Comparison of ENCODE assay signal across 14 cellular contexts in genomic region chr11:940496-941135, GRCh38. TPM values are rescaled to one million over a fixed set of nuclear protein-coding genes. Genes with fewer than 3 reads are reported as not detected.
DNase-seq lines count a peak whose midpoint lies in the region; ATAC-seq lines count a peak whose summit lies in the region.
"Had no signal": no experiment of that assay in that cellular context is flagged by ENCODE, and none has a peak within 500 bp of the region (broad histone marks: within the 10 kb centered on the region; RNA-seq: fewer than 3 reads in every experiment).

No MANE protein-coding gene starts in this region.

- H3K27me3 ChIP-seq in thymus (ENCODE audit: control insufficient read depth, insufficient read depth), result no peaks in the 10 kb centered on the region
- H3K27me3 ChIP-seq: tibial nerve had no signal

- no peak overlapping the region for H3K4me3 ChIP-seq in thymus (ENCODE audit: low read length)
- H3K4me3 ChIP-seq: GM23248, tibial nerve had no signal

- 56% methylated on average over 11 of the region's 11 CpGs for WGBS in thymus

- ATAC-seq in Right ventricle myocardium inferior (peak; percentile 46), left cardiac atrium (no peak), HG02884 (IDR thresholded peaks at IDR 0.05; ENCODE audit: unreplicated experiment) (no peak), GM19467 (IDR thresholded peaks at IDR 0.05; ENCODE audit: unreplicated experiment) (no peak)
- ATAC-seq: Panc1 had no signal

- intact Hi-C loops in Right ventricle myocardium inferior (cut with DNase I) (no loop called here), left cardiac atrium (cut with DNase I) (no loop called here)

- H3K27me3 Mint-ChIP-seq in activated naive CD8-positive, alpha-beta T cell, result no peaks in the 10 kb centered on the region
- H3K27me3 Mint-ChIP-seq in immature natural killer cell (ENCODE audit: low read depth in 3 of 3), result peaks cover 0 to 3% (median 0%) of the 10 kb centered on the region in 3 donors

- H3K9me3 Mint-ChIP-seq in activated naive CD8-positive, alpha-beta T cell (ENCODE audit: low read depth), result no peaks in the 10 kb centered on the region
- H3K9me3 Mint-ChIP-seq in immature natural killer cell, result no peaks in the 10 kb centered on the region

- peak overlapping the region; percentile 81 for H3K27ac Mint-ChIP-seq in activated naive CD8-positive, alpha-beta T cell
- H3K27ac Mint-ChIP-seq in immature natural killer cell, result peak overlapping the region; percentile 1 to 80 (median 57)

- peak overlapping the region; percentile 64 for H3K4me3 Mint-ChIP-seq in activated naive CD8-positive, alpha-beta T cell
- H3K4me3 Mint-ChIP-seq in immature natural killer cell, result peak overlapping the region in 4 of 5 donors; percentile 2 to 52 (median 44)

- peaks cover 65% of the 10 kb centered on the region for H3K4me1 Mint-ChIP-seq in activated naive CD8-positive, alpha-beta T cell (ENCODE audit: low read depth)
- peaks cover 71 to 80% of the 10 kb centered on the region in 2 donors for H3K4me1 Mint-ChIP-seq in immature natural killer cell

- peak overlapping the region; percentile 46 for H3K27ac ChIP-seq in thymus (ENCODE audit: low read depth)
- H3K27ac ChIP-seq: GM23248, tibial nerve had no signal

- DNase-seq in Right ventricle myocardium inferior (ENCODE audit: missing footprints), result no peak
- no peak for DNase-seq in left cardiac atrium
- DNase-seq in immature natural killer cell, result no peak
- DNase-seq in NCI-H526 treated with DMSO at 0.1 percent for 48 hours (lab: John Stamatoyannopoulos, UW), result no peak
- DNase-seq: activated T-cell treated with anti-CD3 and anti-CD28 coated beads, Interleukin-2, amount 50 U/mL, for 1 hour; cerebellar nuclear complex; GM23248; NCI-H1930 had no signal

- H3K36me3 Mint-ChIP-seq in activated naive CD8-positive, alpha-beta T cell, result peaks cover 3% of the 10 kb centered on the region
- peaks cover 9 to 16% (median 10%) of the 10 kb centered on the region in 3 donors for H3K36me3 Mint-ChIP-seq in immature natural killer cell

- no peaks in the 10 kb centered on the region for H3K9me3 ChIP-seq in thymus (ENCODE audit: control insufficient read depth)
- H3K9me3 ChIP-seq: tibial nerve had no signal

- H3K4me1 ChIP-seq in thymus (ENCODE audit: control insufficient read depth, insufficient read depth, low read length), result peaks cover 18% of the 10 kb centered on the region

- H3K36me3 ChIP-seq in thymus (ENCODE audit: control insufficient read depth, insufficient read depth), result peaks cover 12% of the 10 kb centered on the region

RNA-seq across cellular contexts. Expression of gene AP2A2, which starts 14.9 kb away (rescaled TPM):
- total RNA-seq in Right ventricle myocardium inferior, result 51.7 TPM
- 10 to 100 TPM; 58.1 to 58.6 TPM for total RNA-seq in left cardiac atrium
- 10 to 100 TPM in 1 of 3 donors, 1 to 10 TPM in 2; 2.5 to 11.0 (median 7.1) TPM for polyA plus RNA-seq in immature natural killer cell
- 57.2 TPM for polyA plus RNA-seq in thymus

RNA-seq across cellular contexts. Expression of gene CHID1, which starts 30.0 kb away (rescaled TPM):
- 49.4 TPM for total RNA-seq in Right ventricle myocardium inferior
- 10 to 100 TPM; 58.7 to 64.6 TPM for total RNA-seq in left cardiac atrium
- polyA plus RNA-seq in immature natural killer cell, result 10 to 100 TPM; 52.2 to 74.6 (median 67.4) TPM
- polyA plus RNA-seq in thymus, result 35.7 TPM
